ENCODE assay signal across 8 cellular contexts in genomic region chr6:97394160-97394748, GRCh38.
DNase-seq lines count a peak whose midpoint lies in the region; ATAC-seq, FAIRE-seq and TF ChIP-seq lines count a peak whose summit lies in the region.

No MANE protein-coding gene starts in this region.

- H2AFZ ChIP-seq in K562 (ENCODE audit: low read depth, low read length) = no peak overlapping the region

- H3K4me3 ChIP-seq in HAP-1 (no peak overlapping the region), K562 (no peak overlapping the region)

- WGBS in K562 (ENCODE audit: insufficient coverage, low coverage, missing lambda C conversion rate) = 0% methylated on average over 1 of the region's 1 CpG

- TF ChIP-seq POLR2A in K562 (conservative IDR thresholded peaks at IDR 0.05) = no peak

- no peak overlapping the region for H3K27ac ChIP-seq in K562 (ENCODE audit: extremely low read depth, low read depth, low read length)

- no TSS peak for BruUV-seq in K562 (replicated peaks; lab: Mats Ljungman, UMichigan)

- no peaks in the 10 kb centered on the region for H3K79me2 ChIP-seq in K562 (ENCODE audit: control insufficient read depth, insufficient read depth, low read length)

- H3K4me2 ChIP-seq in K562 (ENCODE audit: insufficient read depth, low read length) = no peak overlapping the region

- no peaks in the 10 kb centered on the region for H4K20me1 ChIP-seq in K562 (replicated peaks; ENCODE audit: control insufficient read depth, insufficient read depth, low read length)

- FAIRE-seq in K562 (lab: Jason Lieb, UNC) = peak; percentile 90

- H3K36me3 ChIP-seq in HAP-1 (replicated peaks) (no peaks in the 10 kb centered on the region), K562 (ENCODE audit: control insufficient read depth, insufficient read depth, low read length) (no peaks in the 10 kb centered on the region)

- CTCF ChIA-PET in K562 (lab: Yijun Ruan, JAX; ENCODE audit: low intra/inter-chr PET ratio) = interaction anchor here (0.7 to 2.0 kb wide), 2 partner anchors 11 to 208 kb away, joined by 3 to 17 read pairs; no protein-coding TSS in a partner anchor

- H3K27me3 ChIP-seq in HAP-1 (ENCODE audit: low read depth) = no peaks in the 10 kb centered on the region
- H3K27me3 ChIP-seq in K562 (ENCODE audit: control insufficient read depth in 2 of 2, insufficient read depth in 2 of 2, low read length in 2 of 2) = no peaks in the 10 kb centered on the region

- no peak overlapping the region for H3K9ac ChIP-seq in K562 (ENCODE audit: insufficient read depth in 1 of 2, low read depth in 2 of 2, low read length in 2 of 2)

- in situ Hi-C loops in HAP-1 (cut with MboI; ENCODE audit: low sequenced_read_pairs) (loop anchor here (10.0 kb wide), 1 partner anchor 209 kb away; no protein-coding TSS in a partner anchor), K562 (cut with MboI) (loop anchor here (5.0 to 10.0 kb wide), 2 partner anchors 202 to 329 kb away; no protein-coding TSS in a partner anchor)

- intact Hi-C loops in Right ventricle myocardium superior (cut with DNase I) = no loop called here
- intact Hi-C loops in cardiac septum (cut with DNase I) = loop anchor here (5.0 to 10.0 kb wide), 2 partner anchors 179 to 207 kb away; no protein-coding TSS in a partner anchor
- intact Hi-C loops in K562 (cut with micrococcal nuclease) = loop anchor here (1.0 to 10.0 kb wide), 5 partner anchors 112 to 1721 kb away; partner anchors contain the start of gene MMS22L

- no peak for TF ChIP-seq EP300 in K562 (IDR thresholded peaks at IDR 0.05; ENCODE audit: low read length)

- POLR2A ChIA-PET in K562 (lab: Yijun Ruan, JAX) = no interaction called here

- ATAC-seq in Right ventricle myocardium superior (ENCODE audit: poor library complexity) (peak; percentile 48), K562 (peak; percentile 81)

- DNase-seq in Right ventricle myocardium superior (no peak), cardiac septum (ENCODE audit: low spot score) (no peak), HAP-1 (ENCODE audit: low spot score in 2 of 2) (peak; percentile 66 to 70), SK-N-DZ (ENCODE audit: low spot score) (peak; percentile 74), K562 (ENCODE audit: extremely low read depth in 1 of 4, low spot score in 3 of 4) (peak; percentile 59 to 73 (median 64)), iPS-NIHi11 (ENCODE audit: low spot score) (peak; percentile 72)
- peak; percentile 9 to 13 for DNase-seq in stimulated activated CD4-positive, alpha-beta T cell treated with anti-CD3 and anti-CD28 coated beads, Interleukin-15, amount 100 ng/mL, for 48 hours (ENCODE audit: low read depth in 2 of 2)

- peak; percentile 91 to 92 for TF ChIP-seq RAD21 in K562 (CRISPR knock-in tag; conservative IDR thresholded peaks at IDR 0.05 in 1 of 2, IDR thresholded peaks at IDR 0.05 in 1 of 2)

- H3K4me1 ChIP-seq in HAP-1 (peaks cover 3% of the 10 kb centered on the region; the same call in 1 of the 2 replicates), K562 (replicated peaks in 1 of 2; ENCODE audit: control insufficient read depth in 2 of 2, insufficient read depth in 2 of 2, low read length in 2 of 2) (no peaks in the 10 kb centered on the region)

- no peaks in the 10 kb centered on the region for H3K9me3 ChIP-seq in HAP-1
- H3K9me3 ChIP-seq in K562 (replicated peaks; ENCODE audit: control insufficient read depth, insufficient read depth, low read depth, low read length) = no peaks in the 10 kb centered on the region

- TF ChIP-seq CTCF in LNCAP (IDR thresholded peaks at IDR 0.05) (peak; percentile 88), K562 (IDR thresholded peaks at IDR 0.05 in 2 of 3, conservative IDR thresholded peaks at IDR 0.05 in 1 of 3; ENCODE audit: insufficient read depth in 2 of 3, low read depth in 1 of 3, low read length in 3 of 3) (peak; percentile 70 to 89 (median 72))

- no peaks in the 10 kb centered on the region for H3K9me1 ChIP-seq in K562 (ENCODE audit: control insufficient read depth, insufficient read depth, low read length)

TF ChIP-seq in K562, 482 proteins besides CTCF, POLR2A, EP300 and RAD21 (continues in another document):
- TF ChIP-seq SMC3 (conservative IDR thresholded peaks at IDR 0.05; ENCODE audit: insufficient read depth, low read depth, low read length) (peak; percentile 84), NR2C2 (CRISPR knock-in tag; IDR thresholded peaks at IDR 0.05) (no peak), NR2C2 (tag; IDR thresholded peaks at IDR 0.05) (peak; percentile 57), TSHZ1 (CRISPR knock-in tag; IDR thresholded peaks at IDR 0.05) (no peak), NR2C1 (IDR thresholded peaks at IDR 0.05) (no peak), NR2C1 (tag; IDR thresholded peaks at IDR 0.05) (peak; percentile 36; the same call in 1 of the 2 replicates), SIN3B (IDR thresholded peaks at IDR 0.05; ENCODE audit: low read depth) (no peak), NEUROD1 (IDR thresholded peaks at IDR 0.05; ENCODE audit: borderline replicate concordance, low read depth, low read length, partially characterized antibody) (no peak), SRSF1 (IDR thresholded peaks at IDR 0.05; ENCODE audit: low read depth, low read length) (no peak), MEIS2 (IDR thresholded peaks at IDR 0.05; ENCODE audit: partially characterized antibody) (peak; percentile 28), TRIM28 (IDR thresholded peaks at IDR 0.05) (no peak), PBX2 (CRISPR knock-in tag; IDR thresholded peaks at IDR 0.05; ENCODE audit: low read depth) (no peak), PBX2 (tag; conservative IDR thresholded peaks at IDR 0.05; ENCODE audit: low read depth) (peak; percentile 65; the same call in 1 of the 2 replicates), ZNF24 (IDR thresholded peaks at IDR 0.05) (peak; percentile 98)
- TF ChIP-seq, protein P1, sequence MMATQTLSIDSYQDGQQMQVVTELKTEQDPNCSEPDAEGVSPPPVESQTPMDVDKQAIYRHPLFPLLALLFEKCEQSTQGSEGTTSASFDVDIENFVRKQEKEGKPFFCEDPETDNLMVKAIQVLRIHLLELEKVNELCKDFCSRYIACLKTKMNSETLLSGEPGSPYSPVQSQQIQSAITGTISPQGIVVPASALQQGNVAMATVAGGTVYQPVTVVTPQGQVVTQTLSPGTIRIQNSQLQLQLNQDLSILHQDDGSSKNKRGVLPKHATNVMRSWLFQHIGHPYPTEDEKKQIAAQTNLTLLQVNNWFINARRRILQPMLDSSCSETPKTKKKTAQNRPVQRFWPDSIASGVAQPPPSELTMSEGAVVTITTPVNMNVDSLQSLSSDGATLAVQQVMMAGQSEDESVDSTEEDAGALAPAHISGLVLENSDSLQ (IDR thresholded peaks at IDR 0.05) = peak; percentile 89
- TF ChIP-seq, protein P2, sequence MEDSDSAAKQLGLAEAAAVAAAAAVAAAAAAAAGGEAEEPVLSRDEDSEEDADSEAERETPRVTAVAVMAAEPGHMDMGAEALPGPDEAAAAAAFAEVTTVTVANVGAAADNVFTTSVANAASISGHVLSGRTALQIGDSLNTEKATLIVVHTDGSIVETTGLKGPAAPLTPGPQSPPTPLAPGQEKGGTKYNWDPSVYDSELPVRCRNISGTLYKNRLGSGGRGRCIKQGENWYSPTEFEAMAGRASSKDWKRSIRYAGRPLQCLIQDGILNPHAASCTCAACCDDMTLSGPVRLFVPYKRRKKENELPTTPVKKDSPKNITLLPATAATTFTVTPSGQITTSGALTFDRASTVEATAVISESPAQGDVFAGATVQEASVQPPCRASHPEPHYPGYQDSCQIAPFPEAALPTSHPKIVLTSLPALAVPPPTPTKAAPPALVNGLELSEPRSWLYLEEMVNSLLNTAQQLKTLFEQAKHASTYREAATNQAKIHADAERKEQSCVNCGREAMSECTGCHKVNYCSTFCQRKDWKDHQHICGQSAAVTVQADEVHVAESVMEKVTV (CRISPR knock-in tag; IDR thresholded peaks at IDR 0.05) = peak; percentile 88

Comparison
In these comparisons a context has a peak if more than half of its experiments do, and no peak if none do; other contexts are left out.
1. DNase-seq: peak in HAP-1 (2 of 2), SK-N-DZ (single experiment), K562 (4 of 4), iPS-NIHi11 (single experiment) and stimulated activated CD4-positive, alpha-beta T cell treated with anti-CD3 and anti-CD28 coated beads, Interleukin-15, amount 100 ng/mL, for 48 hours (2 of 2); none in Right ventricle myocardium superior (single experiment) and cardiac septum (single experiment).